8 cellular contexts compared by ENCODE assay signal in the genomic region with DNA sequence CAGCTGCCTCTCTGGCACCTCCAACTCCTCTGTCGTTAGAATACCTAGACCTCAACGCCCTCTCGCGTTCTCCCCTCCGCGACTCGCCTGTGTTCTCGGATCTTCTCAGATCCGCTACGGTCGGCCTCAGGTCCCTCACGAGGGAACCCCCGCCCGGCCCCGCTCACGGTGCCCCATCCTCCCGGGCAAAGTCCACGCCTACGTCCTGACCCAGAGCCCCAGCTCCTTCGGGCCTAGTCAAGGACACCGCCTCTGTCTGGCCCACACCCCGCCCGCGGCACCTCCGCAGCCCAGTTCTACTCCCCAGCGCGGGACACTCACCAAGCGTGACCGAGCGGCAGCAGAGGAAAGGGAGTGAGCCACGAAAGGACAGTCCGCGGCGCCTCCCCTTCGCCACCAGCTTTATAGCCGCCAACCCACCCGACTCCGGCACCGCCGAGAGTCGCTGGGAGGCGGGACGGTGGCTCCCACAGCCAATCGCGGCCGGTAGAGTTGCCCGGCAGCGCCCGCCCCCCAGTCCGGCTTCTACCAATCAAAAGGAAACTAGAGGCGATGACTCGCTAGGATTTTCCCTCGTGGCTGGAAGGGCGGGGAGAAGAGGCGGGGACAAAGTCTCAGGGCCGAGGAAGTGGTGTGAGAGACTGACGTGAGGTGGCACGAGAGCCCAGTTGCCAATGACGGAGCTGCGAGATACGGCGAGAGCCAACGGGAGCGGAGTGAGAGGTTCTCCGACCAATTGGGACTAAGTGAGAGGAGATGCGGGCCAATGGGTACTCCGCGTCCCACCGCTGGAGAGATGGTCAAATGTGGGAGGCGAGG. TPM values are rescaled to one million over a fixed set of nuclear protein-coding genes. Genes with fewer than 3 reads are reported as not detected.
DNase-seq lines count a peak whose midpoint lies in the region; ATAC-seq and TF ChIP-seq lines count a peak whose summit lies in the region.

Gene HMGCS1, minus strand, starts transcription at position 378 of the 819 bp plus-strand sequence. CDS start 14,447 bp downstream, outside the sequence.

- POLR2A ChIA-PET in GM10248 (lab: Yijun Ruan, JAX): interaction anchor here (0.6 to 3.5 kb wide), 13 partner anchors 9 to 407 kb away, joined by 3 to 16 read pairs (median 6); partner anchors contain the start of genes NIM1K, TMEM267 and ZNF131

- DNase-seq in GM10248 (ENCODE audit: extremely low spot score) (peak; percentile 97), NCI-H1105 (lab: John Stamatoyannopoulos, UW) (peak; percentile 100), SKM-1 treated with dmso at 0.1 percent for 144 hours (lab: John Stamatoyannopoulos, UW; ENCODE audit: unreplicated experiment) (peak; percentile 97), glomerular endothelial cell (ENCODE audit: extremely low read depth, low read depth, low spot score) (peak; percentile 97), occipital lobe (lab: John Stamatoyannopoulos, UW) (peak; percentile 99)

- CTCF ChIA-PET in GM10248 (lab: Yijun Ruan, JAX): interaction anchor here (1.0 to 2.5 kb wide), 12 partner anchors 9 to 318 kb away, joined by 3 to 14 read pairs (median 5); partner anchors contain the start of gene TMEM267

- peaks cover 5% of the 10 kb centered on the region for H3K9me3 Mint-ChIP-seq in activated naive CD8-positive, alpha-beta T cell (ENCODE audit: low read depth)

- peaks cover 72% of the 10 kb centered on the region for H3K4me1 Mint-ChIP-seq in activated naive CD8-positive, alpha-beta T cell (ENCODE audit: low read depth)

- peak within 1 kb of the TSS; percentile 60 for H3K27ac ChIP-seq in temporal lobe (ENCODE audit: low read depth, low read length)

- peaks cover 4% of the 10 kb centered on the region for H3K36me3 Mint-ChIP-seq in activated naive CD8-positive, alpha-beta T cell

- no peak for TF ChIP-seq CTCF in GM10248 (IDR thresholded peaks at IDR 0.05; ENCODE audit: control extremely low read depth, extremely low read depth, low read depth, missing control alignments)

- peak; percentile 94 for ATAC-seq in HG02623 (IDR thresholded peaks at IDR 0.05; ENCODE audit: unreplicated experiment)

- H3K4me3 Mint-ChIP-seq in activated naive CD8-positive, alpha-beta T cell: peak within 1 kb of the TSS; percentile 97

- H3K27ac Mint-ChIP-seq in activated naive CD8-positive, alpha-beta T cell: peak within 1 kb of the TSS; percentile 96

- no peaks in the 10 kb centered on the region for H3K27me3 Mint-ChIP-seq in activated naive CD8-positive, alpha-beta T cell

RNA-seq across cellular contexts. Expression of gene HMGCS1, which starts in this region (rescaled TPM):
- total RNA-seq in glomerular endothelial cell (34.1 and 41.8 TPM in 2 replicates), occipital lobe (512 TPM), temporal lobe (474 TPM)

Comparison
In these comparisons a context has a peak if more than half of its experiments do, and no peak if none do; other contexts are left out.
1. Peak in every context shown above with its lines: DNase-seq, ATAC-seq and H3K27ac ChIP-seq.
2. RNA of gene HMGCS1 (total RNA-seq): 512 TPM in occipital lobe (single experiment) and 474 TPM in temporal lobe (single experiment); 34.1 to 41.8 TPM in glomerular endothelial cell; every median in the first group is over 10 times any median in the second.